Comparison of ENCODE assay signal across 16 cellular contexts in the genomic region with DNA sequence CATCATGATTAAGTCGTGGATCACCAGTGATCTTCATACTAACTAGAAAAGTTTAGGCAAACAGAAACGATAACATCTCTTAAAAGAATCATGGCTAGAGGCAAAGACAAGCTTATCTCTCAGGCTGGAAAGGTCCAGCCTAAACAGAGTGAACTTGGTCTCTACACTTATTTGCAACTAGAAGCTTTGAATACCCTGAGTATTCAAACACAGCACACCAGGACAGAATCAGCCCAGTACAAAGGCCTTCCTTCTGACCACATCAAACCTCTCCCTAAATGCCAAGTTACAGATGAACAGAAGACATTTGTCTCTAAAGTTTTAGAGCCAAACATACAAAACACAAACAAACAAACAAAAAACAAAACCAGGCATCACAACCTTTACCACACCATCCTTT. TPM values are rescaled to one million over a fixed set of nuclear protein-coding genes. Genes with fewer than 3 reads are reported as not detected.
"Had no signal": no experiment of that assay in that cellular context is flagged by ENCODE, and none has a peak within 500 bp of the region (broad histone marks: within the 10 kb centered on the region; RNA-seq: fewer than 3 reads in every experiment).

No MANE protein-coding gene starts in this region.

- H3K27me3 ChIP-seq: gastrocnemius medialis, stomach, testis had no signal

- DNase-seq: activated CD4-positive, alpha-beta T cell treated with anti-CD3 and anti-CD28 coated beads, Interleukin-2, amount 50 U/mL, for 1 hour; activated naive CD4-positive, alpha-beta T cell; activated naive CD8-positive, alpha-beta T cell treated with anti-CD3 and anti-CD28 coated beads, Interleukin-2, amount 10 ng/mL, durations not matched to agents 7 days and 5 days; anterior cingulate cortex; dermis blood vessel endothelial cell; effector memory CD8-positive, alpha-beta T cell; gastrocnemius medialis; left ventricle myocardium inferior; stimulated activated CD4-positive, alpha-beta T cell treated with anti-CD3 and anti-CD28 coated beads, Interleukin-12 subunit alpha, Interleukin-12 subunit beta, amount 100 ng/mL, for 4 hours; stimulated activated CD4-positive, alpha-beta T cell treated with anti-CD3 and anti-CD28 coated beads, Interleukin-2, amount 100 ng/mL, for 24 hours; stomach; SW 1271; testis had no signal

- H3K4me1 ChIP-seq: gastrocnemius medialis, stomach, testis had no signal

- H3K27ac ChIP-seq: gastrocnemius medialis, left ventricle myocardium inferior, stomach, testis had no signal

- ATAC-seq: activated CD4-positive, CD25-positive, alpha-beta regulatory T cell treated with anti-CD3 and anti-CD28 coated beads, Interleukin-2, amount 50 U/mL, for 24 hours; effector memory CD8-positive, alpha-beta T cell; gastrocnemius medialis; sciatic nerve had no signal

- H3K9me3 ChIP-seq: gastrocnemius medialis, left ventricle myocardium inferior, testis had no signal

- H3K36me3 ChIP-seq: gastrocnemius medialis, left ventricle myocardium inferior, stomach had no signal

- H3K4me3 ChIP-seq: gastrocnemius medialis, left ventricle myocardium inferior, stomach, testis had no signal

RNA-seq across cellular contexts. Expression of a gene that starts 57.2 kb away (rescaled TPM):
- total RNA-seq: activated CD8-positive, alpha-beta memory T cell treated with anti-CD3 and anti-CD28 coated beads for 36 hours; activated naive CD8-positive, alpha-beta T cell treated with anti-CD3 and anti-CD28 coated beads, Interleukin-2, amount 10 ng/mL, durations not matched to agents 7 days and 5 days; gastrocnemius medialis had no signal
